1 cellular context compared by ENCODE assay signal in genomic region chr1:211724711-211725196, GRCh38.
TF ChIP-seq lines count a peak whose summit lies in the region.

No MANE protein-coding gene starts in this region.

TF ChIP-seq in HepG2, 621 proteins besides CTCF, POLR2A, EP300 and RAD21 (continued from another document):
- TF ChIP-seq MAFK (conservative IDR thresholded peaks at IDR 0.05 in 1 of 2, IDR thresholded peaks at IDR 0.05 in 1 of 2; ENCODE audit: low read length in 2 of 2) (no peak), ZNF672 (CRISPR knock-in tag; IDR thresholded peaks at IDR 0.05) (no peak), PAXIP1 (CRISPR knock-in tag; conservative IDR thresholded peaks at IDR 0.05) (peak; percentile 56), ZMYM2 (CRISPR knock-in tag; IDR thresholded peaks at IDR 0.05) (peak; percentile 27; the same call in 1 of the 2 replicates), RARA (CRISPR knock-in tag; IDR thresholded peaks at IDR 0.05) (peak; percentile 59), SOX6 (IDR thresholded peaks at IDR 0.05) (no peak), SOX6 (CRISPR knock-in tag; IDR thresholded peaks at IDR 0.05) (peak; percentile 64), ZNF784 (CRISPR knock-in tag; IDR thresholded peaks at IDR 0.05; ENCODE audit: borderline replicate concordance) (no peak), ELF1 (CRISPR knock-in tag; IDR thresholded peaks at IDR 0.05) (peak; percentile 57), FOXK1 (CRISPR knock-in tag; IDR thresholded peaks at IDR 0.05; ENCODE audit: borderline replicate concordance, low read depth) (peak; percentile 38; the same call in 1 of the 2 replicates), SALL1 (CRISPR knock-in tag; IDR thresholded peaks at IDR 0.05) (peak; percentile 69; the same call in 1 of the 2 replicates), LCORL (IDR thresholded peaks at IDR 0.05) (no peak), LCORL (CRISPR knock-in tag; IDR thresholded peaks at IDR 0.05) (no peak), ZBTB25 (CRISPR knock-in tag; IDR thresholded peaks at IDR 0.05) (no peak), PRPF4 (IDR thresholded peaks at IDR 0.05; ENCODE audit: low read depth, low read length, poor library complexity, severe bottlenecking) (no peak), GABPA (IDR thresholded peaks at IDR 0.05; ENCODE audit: low read depth, low read length) (no peak; the same call in 1 of the 2 replicates), GABPA (CRISPR knock-in tag; IDR thresholded peaks at IDR 0.05; ENCODE audit: low read depth) (peak; percentile 84), PHF8 (CRISPR knock-in tag; IDR thresholded peaks at IDR 0.05) (no peak), GZF1 (CRISPR knock-in tag; IDR thresholded peaks at IDR 0.05) (no peak), POLR2AphosphoS5 (IDR thresholded peaks at IDR 0.05; ENCODE audit: low read depth, low read length) (no peak), ZNF558 (CRISPR knock-in tag; IDR thresholded peaks at IDR 0.05; ENCODE audit: borderline replicate concordance) (no peak), ZNF646 (CRISPR knock-in tag; IDR thresholded peaks at IDR 0.05) (no peak), ZSCAN12 (CRISPR knock-in tag; IDR thresholded peaks at IDR 0.05) (no peak), ZNF513 (CRISPR knock-in tag; conservative IDR thresholded peaks at IDR 0.05) (no peak), PCBP2 (optimal IDR thresholded peaks at IDR 0.05; ENCODE audit: low read depth, low read length, poor library complexity, severe bottlenecking) (no peak), TCF7 (IDR thresholded peaks at IDR 0.05; ENCODE audit: low read depth) (no peak), HNF4A (CRISPR knock-in tag; IDR thresholded peaks at IDR 0.05) (peak; percentile 74), ZBTB14 (CRISPR knock-in tag; IDR thresholded peaks at IDR 0.05) (no peak), ZFX (CRISPR knock-in tag; IDR thresholded peaks at IDR 0.05; ENCODE audit: low read depth) (peak; percentile 19; the same call in 1 of the 2 replicates), NR2C2 (CRISPR knock-in tag; IDR thresholded peaks at IDR 0.05; ENCODE audit: borderline replicate concordance) (peak; percentile 91), FOXA1 (IDR thresholded peaks at IDR 0.05) (no peak), FOXA1 (CRISPR knock-in tag; IDR thresholded peaks at IDR 0.05) (no peak), HOMEZ (CRISPR knock-in tag; IDR thresholded peaks at IDR 0.05; ENCODE audit: low read depth) (no peak; the same call in 1 of the 2 replicates)
